Comparison of ENCODE assay signal across 26 cellular contexts in genomic region chrX:85964744-85965143, GRCh38.
"Had no signal": no experiment of that assay in that cellular context is flagged by ENCODE, and none has a peak within 500 bp of the region (broad histone marks: within the 10 kb centered on the region; RNA-seq: fewer than 3 reads in every experiment).

No MANE protein-coding gene starts in this region.

- H3K4me3 Mint-ChIP-seq: activated naive CD8-positive, alpha-beta T cell; activated T-cell treated with anti-CD3 and anti-CD28 coated beads, Interleukin-2, amount 50 U/mL, for 4 hours; naive thymus-derived CD8-positive, alpha-beta T cell; neural progenitor cell; T-helper 1 cell treated with Interleukin-12 subunit alpha and Interleukin-12 subunit beta and Interleukin-4 antibody, amounts not matched to agents 30 μg/mL and 1 μg/mL, for 36 hours had no signal

- H3K9me3 Mint-ChIP-seq: activated T-cell treated with anti-CD3 and anti-CD28 coated beads, Interleukin-2, amount 50 U/mL, for 4 hours; activated T-helper 2 cell treated with anti-CD3 and anti-CD28 coated beads, Interferon-gamma antibody, Interleukin-2, Interleukin-4, amounts not matched to agents 10 μg/mL and 5 μg/mL and 100 μg/mL, durations not matched to agents 14 hours and 24 hours and 36 hours; naive thymus-derived CD8-positive, alpha-beta T cell; neural progenitor cell; T-helper 1 cell treated with Interleukin-12 subunit alpha and Interleukin-12 subunit beta and Interleukin-4 antibody, amounts not matched to agents 30 μg/mL and 1 μg/mL, for 36 hours had no signal

- ATAC-seq: activated T-cell treated with anti-CD3 and anti-CD28 coated beads, Interleukin-2, amount 50 U/mL, for 4 hours; gastroesophageal sphincter; lower lobe of right lung; naive thymus-derived CD8-positive, alpha-beta T cell; sciatic nerve had no signal

- H3K4me1 Mint-ChIP-seq: naive thymus-derived CD8-positive, alpha-beta T cell; neural progenitor cell had no signal

- H3K4me3 ChIP-seq: adrenal gland, ascending aorta, breast epithelium, gastroesophageal sphincter, lower lobe of right lung, neural progenitor cell, tibial artery had no signal

- H3K27me3 Mint-ChIP-seq: activated naive CD8-positive, alpha-beta T cell; naive thymus-derived CD8-positive, alpha-beta T cell had no signal

- H3K27ac Mint-ChIP-seq: activated naive CD8-positive, alpha-beta T cell; activated T-helper 2 cell treated with anti-CD3 and anti-CD28 coated beads, Interferon-gamma antibody, Interleukin-2, Interleukin-4, amounts not matched to agents 10 μg/mL and 5 μg/mL and 100 μg/mL, durations not matched to agents 14 hours and 24 hours and 36 hours; neural progenitor cell; T-helper 1 cell treated with Interleukin-12 subunit alpha and Interleukin-12 subunit beta and Interleukin-4 antibody, amounts not matched to agents 30 μg/mL and 1 μg/mL, for 36 hours had no signal

- DNase-seq: activated CD4-positive, alpha-beta T cell treated with anti-CD3 and anti-CD28 coated beads for 4 hours; activated CD4-positive, alpha-beta T cell treated with anti-CD3 and anti-CD28 coated beads, Interleukin-2, amount 50 U/mL, for 48 hours; activated CD4-positive, CD25-positive, alpha-beta regulatory T cell; activated CD8-positive, alpha-beta memory T cell treated with anti-CD3 and anti-CD28 coated beads, Interleukin-2, amount 50 U/mL, for 48 hours; activated naive CD4-positive, alpha-beta T cell; activated T-cell treated with anti-CD3 and anti-CD28 coated beads, Interleukin-2, amount 50 U/mL, for 4 hours; cerebellar nuclear complex; cortex of kidney; head of caudate nucleus; kidney; lower lobe of right lung; naive thymus-derived CD8-positive, alpha-beta T cell; stimulated activated CD4-positive, alpha-beta T cell treated with anti-CD3 and anti-CD28 coated beads, Interleukin-4, amount 100 ng/mL, for 1 hour; stimulated activated naive CD4-positive, alpha-beta T cell; substantia nigra; T1000; tibial artery had no signal

- H3K36me3 Mint-ChIP-seq: neural progenitor cell had no signal
